Comparison of ENCODE assay signal across 8 cellular contexts in the genomic region with DNA sequence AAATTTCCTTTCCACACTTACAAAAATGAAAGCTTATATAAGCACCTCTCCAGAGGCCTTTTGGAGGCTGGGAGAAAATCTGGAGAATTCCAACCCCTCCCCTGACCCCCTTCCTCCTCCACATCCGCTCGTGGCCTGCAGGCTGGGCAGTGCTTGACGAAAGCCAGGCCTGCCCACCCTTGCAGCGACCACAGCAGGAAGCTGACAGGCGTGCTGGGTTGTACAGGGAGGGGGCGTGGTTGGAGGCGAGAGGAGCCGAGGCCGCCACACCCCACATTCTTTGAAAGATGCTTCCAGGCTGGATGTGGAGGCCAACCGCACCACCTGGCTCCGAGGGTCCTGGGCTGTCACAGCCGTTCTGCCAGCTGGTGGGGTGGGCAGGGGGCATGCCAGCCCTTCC. TPM values are rescaled to one million over a fixed set of nuclear protein-coding genes. Genes with fewer than 3 reads are reported as not detected.
A peak's percentile ranks its signal among the peaks of the same experiment; 100 is the strongest.
DNase-seq lines count a peak whose midpoint lies in the region; ATAC-seq and TF ChIP-seq lines count a peak whose summit lies in the region.

No MANE protein-coding gene starts in this region.

- H3K4me1 ChIP-seq in BLaER1 treated with 17β-estradiol and CSF1 and Interleukin-3, amounts not matched to agents 10 nM and 100 nM, result peaks cover 21 to 58% (median 48%) of the 10 kb centered on the region in 10 experiments
- no peaks in the 10 kb centered on the region for H3K4me1 ChIP-seq in PC-3 (ENCODE audit: insufficient read depth, low read length)
- H3K4me1 ChIP-seq in tibial artery, result peaks cover 0 to 14% (median 2%) of the 10 kb centered on the region in 4 donors

- no peaks in the 10 kb centered on the region for H3K9me3 Mint-ChIP-seq in brain

- ATAC-seq in PC-3 (peak; percentile 57), GM18909 (IDR thresholded peaks at IDR 0.05; ENCODE audit: poor library complexity, unreplicated experiment) (no peak)

- peak overlapping the region in 3 of 5 experiments; percentile 46 to 78 (median 65) for H3K27ac Mint-ChIP-seq in brain

- intact Hi-C loops in PC-3 (cut with micrococcal nuclease) (no loop called here), tibial artery (cut with DNase I; ENCODE audit: low total_unique reads) (no loop called here)

- CTCF ChIA-PET in PC-3 (lab: Charles Lee), result no interaction called here

- TF ChIP-seq CTCF in PC-3 (conservative IDR thresholded peaks at IDR 0.05; ENCODE audit: low read depth, low read length) (no peak), brain (conservative IDR thresholded peaks at IDR 0.05) (no peak), tibial artery (IDR thresholded peaks at IDR 0.05) (no peak)

- H3K4me1 Mint-ChIP-seq in brain, result peaks cover 35% of the 10 kb centered on the region

- H3K9me2 ChIP-seq in PC-3 (replicated peaks; ENCODE audit: low read length), result no peaks in the 10 kb centered on the region

- H3K4me2 ChIP-seq in BLaER1 treated with 17β-estradiol and CSF1 and Interleukin-3, amounts not matched to agents 10 nM and 100 nM, result peak overlapping the region; percentile 65 to 87 (median 69)
- no peak overlapping the region for H3K4me2 ChIP-seq in PC-3 (ENCODE audit: low read length)

- peak overlapping the region in 5 of 11 experiments; percentile 1 to 30 (median 22); a peak in 3 of 22 replicates for H3K9ac ChIP-seq in BLaER1 treated with 17β-estradiol and CSF1 and Interleukin-3, amounts not matched to agents 10 nM and 100 nM
- H3K9ac ChIP-seq in PC-3 (ENCODE audit: low read length), result no peak overlapping the region

- no peaks in the 10 kb centered on the region for H3F3A ChIP-seq in PC-3 (ENCODE audit: low read length, unreplicated experiment)

- no TSS peak for BruUV-seq in PC-3 (replicated peaks; lab: Mats Ljungman, UMichigan)

- peaks cover 0 to 4% (median 0%) of the 10 kb centered on the region in 11 experiments; a peak in 1 of 22 replicates for H4K20me1 ChIP-seq in BLaER1 treated with 17β-estradiol and CSF1 and Interleukin-3, amounts not matched to agents 10 nM and 100 nM
- no peaks in the 10 kb centered on the region for H4K20me1 ChIP-seq in PC-3 (ENCODE audit: low read length)

- no peaks in the 10 kb centered on the region for H3K27me3 Mint-ChIP-seq in brain

- no peaks in the 10 kb centered on the region for H3K36me3 Mint-ChIP-seq in brain

- DNase-seq in PC-3 (no peak), tibial artery (peak in 1 of 2 donors; percentile 74), NCI-H446 treated with DMSO at 0.1 percent for 48 hours (lab: John Stamatoyannopoulos, UW) (no peak), occipital lobe (lab: John Stamatoyannopoulos, UW) (no peak)

- peaks cover 8 to 44% (median 35%) of the 10 kb centered on the region in 11 experiments; a peak in 21 of 22 replicates for H3K27me3 ChIP-seq in BLaER1 treated with 17β-estradiol and CSF1 and Interleukin-3, amounts not matched to agents 10 nM and 100 nM
- H3K27me3 ChIP-seq in PC-3 (ENCODE audit: low read length) (no peaks in the 10 kb centered on the region), layer of hippocampus (ENCODE audit: control insufficient read depth, insufficient read depth, low read length) (no peaks in the 10 kb centered on the region), tibial artery (no peaks in the 10 kb centered on the region)

- H3K4me3 ChIP-seq in BLaER1 treated with 17β-estradiol and CSF1 and Interleukin-3, amounts not matched to agents 10 nM and 100 nM, result peak overlapping the region in 1 of 10 experiments; percentile 46; a peak in 2 of 20 replicates
- no peak overlapping the region for H3K4me3 ChIP-seq in PC-3 (ENCODE audit: low read length)
- H3K4me3 ChIP-seq in tibial artery, result no peak overlapping the region

- no peaks in the 10 kb centered on the region for H3K9me3 ChIP-seq in BLaER1 treated with 17β-estradiol and CSF1 and Interleukin-3, amounts not matched to agents 10 nM and 100 nM (replicated peaks in 1 of 11)
- H3K9me3 ChIP-seq in PC-3 (ENCODE audit: low read length) (no peaks in the 10 kb centered on the region), tibial artery (no peaks in the 10 kb centered on the region)

- H2AFZ ChIP-seq in PC-3 (ENCODE audit: low read length), result no peak overlapping the region

- H3K79me2 ChIP-seq in PC-3 (ENCODE audit: low read length), result no peaks in the 10 kb centered on the region

- no peak overlapping the region for H3K4me3 Mint-ChIP-seq in brain

- POLR2A ChIA-PET in PC-3 (lab: Charles Lee; ENCODE audit: unreplicated experiment), result no interaction called here

- no peaks in the 10 kb centered on the region for H3K36me3 ChIP-seq in BLaER1 treated with 17β-estradiol and CSF1 and Interleukin-3, amounts not matched to agents 10 nM and 100 nM
- H3K36me3 ChIP-seq in PC-3 (ENCODE audit: low read depth, low read length) (no peaks in the 10 kb centered on the region), tibial artery (no peaks in the 10 kb centered on the region)

- H3K27ac ChIP-seq in BLaER1 treated with 17β-estradiol and CSF1 and Interleukin-3, amounts not matched to agents 10 nM and 100 nM, result peak overlapping the region in 4 of 11 experiments; percentile 15 to 47 (median 34); a peak in 4 of 22 replicates
- H3K27ac ChIP-seq in PC-3 (ENCODE audit: low read length) (no peak overlapping the region), layer of hippocampus (ENCODE audit: low read depth, low read length) (peak overlapping the region; percentile 4), tibial artery (peak overlapping the region; percentile 24 to 51)

RNA-seq across cellular contexts. Expression of a gene that starts 47.8 kb away (rescaled TPM):
- total RNA-seq in PC-3 (2014; rRNA removed) (42.8 and 46.1 TPM in 2 replicates), occipital lobe (44.3 TPM)
- polyA plus RNA-seq in brain (ENCODE audit: insufficient read depth, low read depth, low replicate concordance), result 9.6 TPM
